ENCODE assay signal across 8 cellular contexts in the genomic region with DNA sequence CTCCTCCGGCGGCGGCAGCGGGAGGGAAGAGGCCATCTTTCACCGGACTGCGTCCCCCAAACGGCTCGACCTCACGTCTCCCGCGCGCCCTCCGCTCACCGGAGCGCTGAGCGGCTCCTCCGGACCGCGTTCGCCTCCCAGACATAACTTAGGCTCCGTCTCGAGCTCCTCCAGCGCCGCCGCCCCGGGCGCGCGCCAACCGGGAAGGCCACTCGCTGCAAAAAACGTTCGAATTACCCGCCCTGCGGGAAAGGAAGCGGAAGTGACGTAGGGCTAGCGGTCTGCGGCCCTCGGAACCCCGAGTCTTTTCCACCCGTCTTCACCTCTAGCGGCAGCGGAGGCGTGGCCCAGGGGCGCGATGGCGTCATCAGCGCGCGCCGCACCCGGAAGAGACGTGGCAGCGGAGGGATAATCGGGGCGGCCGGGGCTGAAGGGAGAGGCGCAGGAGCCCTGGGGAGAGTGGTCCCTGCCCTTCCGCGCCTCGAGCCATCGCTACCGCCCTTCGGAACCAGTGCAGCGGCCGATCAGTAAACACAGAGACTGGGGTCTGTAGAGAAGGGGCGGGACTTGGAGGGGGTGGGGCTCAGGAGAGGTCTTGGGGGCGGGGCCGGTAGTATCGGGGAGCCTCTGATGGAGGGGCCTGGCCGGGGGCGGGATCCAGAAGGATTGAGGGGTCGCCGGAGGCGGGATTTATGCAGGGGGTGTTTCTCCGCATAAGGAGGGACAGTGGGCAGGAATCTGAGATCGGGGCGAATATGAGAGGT. TPM values are rescaled to one million over a fixed set of nuclear protein-coding genes. Genes with fewer than 3 reads are reported as not detected.
DNase-seq lines count a peak whose midpoint lies in the region; ATAC-seq and FAIRE-seq lines count a peak whose summit lies in the region.

A gene with protein sequence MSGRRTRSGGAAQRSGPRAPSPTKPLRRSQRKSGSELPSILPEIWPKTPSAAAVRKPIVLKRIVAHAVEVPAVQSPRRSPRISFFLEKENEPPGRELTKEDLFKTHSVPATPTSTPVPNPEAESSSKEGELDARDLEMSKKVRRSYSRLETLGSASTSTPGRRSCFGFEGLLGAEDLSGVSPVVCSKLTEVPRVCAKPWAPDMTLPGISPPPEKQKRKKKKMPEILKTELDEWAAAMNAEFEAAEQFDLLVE (minus strand): TSS at position 207 of the 764 bp plus-strand sequence. CDS start 62 bp downstream, at position 145.
A gene (plus strand): TSS at position 389 of the 764 bp plus-strand sequence. CDS start 477 bp downstream, outside the sequence.

- H3K36me3 ChIP-seq in effector memory CD4-positive, alpha-beta T cell (ENCODE audit: control insufficient read depth, insufficient read depth, low read length): peaks cover 28% of the 10 kb centered on the region

- H3K27ac ChIP-seq in effector memory CD4-positive, alpha-beta T cell (ENCODE audit: insufficient read depth, low read length, poor library complexity, severe bottlenecking): peak within 1 kb of the TSS; percentile 95

- ATAC-seq in GM21360 (IDR thresholded peaks at IDR 0.05; ENCODE audit: unreplicated experiment): peak; percentile 76

- DNase-seq in COLO668 (lab: John Stamatoyannopoulos, UW; ENCODE audit: unreplicated experiment): peak; percentile 95
- peak; percentile 98 for DNase-seq in HTR-8/SVneo (ENCODE audit: insufficient read length, low spot score)
- peak; percentile 95 for DNase-seq in NOMO-1 treated with DMSO at 0.1 percent for 48 hours (lab: John Stamatoyannopoulos, UW; ENCODE audit: unreplicated experiment)
- DNase-seq in activated CD8-positive, alpha-beta memory T cell treated with anti-CD3 and anti-CD28 coated beads for 4 hours (ENCODE audit: low read depth in 2 of 2): peak; percentile 91 to 94
- DNase-seq in effector memory CD4-positive, alpha-beta T cell: peak; percentile 91 to 92 (median 92)
- peak; percentile 97 to 98 for DNase-seq in lung microvascular endothelial cell (ENCODE audit: low read depth in 2 of 2)
- DNase-seq in stimulated activated CD4-positive, alpha-beta T cell treated with anti-CD3 and anti-CD28 coated beads, TNF-alpha, amount 100 ng/mL, for 4 hours (ENCODE audit: low read depth in 3 of 3): peak; percentile 89 to 91 (median 91)

- FAIRE-seq in HTR-8/SVneo (lab: Jason Lieb, UNC): peak; percentile 76

- H3K9me3 ChIP-seq in effector memory CD4-positive, alpha-beta T cell (ENCODE audit: control insufficient read depth, low read length): no peaks in the 10 kb centered on the region

- peak within 1 kb of the TSS; percentile 83 for H3K4me3 ChIP-seq in effector memory CD4-positive, alpha-beta T cell (ENCODE audit: insufficient read depth, low read depth, low read length, poor library complexity, severe bottlenecking)

- peaks cover 16% of the 10 kb centered on the region for H3K4me1 ChIP-seq in effector memory CD4-positive, alpha-beta T cell (ENCODE audit: control insufficient read depth, insufficient read depth, low read length, poor library complexity, severe bottlenecking)

- H3K27me3 ChIP-seq in effector memory CD4-positive, alpha-beta T cell (replicated peaks; ENCODE audit: control insufficient read depth, insufficient read depth, low read length, poor library complexity, severe bottlenecking): no peaks in the 10 kb centered on the region

RNA-seq across cellular contexts. Expression of the first gene that starts in this region (rescaled TPM):
- total RNA-seq in lung microvascular endothelial cell: 2.0 and 3.9 TPM in 2 replicates

RNA-seq across cellular contexts. Expression of the second gene that starts in this region (rescaled TPM):
- total RNA-seq in lung microvascular endothelial cell: 20.5 and 24.0 TPM in 2 replicates

Comparison
In these comparisons a context has a peak if more than half of its experiments do, and no peak if none do; other contexts are left out.
1. Peak in every context shown above with its lines: DNase-seq, ATAC-seq, H3K4me3 ChIP-seq and H3K27ac ChIP-seq.